Comparison of ENCODE assay signal across 9 cellular contexts in genomic region chr22:39457047-39457545, GRCh38. TPM values are rescaled to one million over a fixed set of nuclear protein-coding genes. Genes with fewer than 3 reads are reported as not detected.
DNase-seq lines count a peak whose midpoint lies in the region; ATAC-seq, FAIRE-seq and TF ChIP-seq lines count a peak whose summit lies in the region.
"Had no signal": no experiment of that assay in that cellular context is flagged by ENCODE, and none has a peak within 500 bp of the region (broad histone marks: within the 10 kb centered on the region; RNA-seq: fewer than 3 reads in every experiment).

No MANE protein-coding gene starts in this region.

- H3K9me3 ChIP-seq in SK-N-MC (ENCODE audit: low read depth, low read length) (no peaks in the 10 kb centered on the region), iPS-18a (ENCODE audit: control insufficient read depth, low read depth, low read length) (no peaks in the 10 kb centered on the region), subcutaneous abdominal adipose tissue (ENCODE audit: control insufficient read depth in 5 of 5, low read length in 5 of 5) (no peaks in the 10 kb centered on the region)

- no peak overlapping the region for H3K27ac ChIP-seq in SK-N-MC
- H3K27ac ChIP-seq in iPS-18a (ENCODE audit: low read length) = no peak overlapping the region
- no peak overlapping the region for H3K27ac ChIP-seq in subcutaneous abdominal adipose tissue (ENCODE audit: low read depth, low read length)

- no peaks in the 10 kb centered on the region for H3K36me3 ChIP-seq in SK-N-MC (ENCODE audit: insufficient read depth, low read length)
- no peaks in the 10 kb centered on the region for H3K36me3 ChIP-seq in iPS-18a (ENCODE audit: control insufficient read depth, low read depth, low read length)
- H3K36me3 ChIP-seq in subcutaneous abdominal adipose tissue (ENCODE audit: control insufficient read depth in 5 of 5, insufficient read depth in 5 of 5, low read length in 5 of 5) = no peaks in the 10 kb centered on the region

- TF ChIP-seq POLR2A in GM12891 (IDR thresholded peaks at IDR 0.05; ENCODE audit: low read depth, low read length) = no peak

- FAIRE-seq in GM12891 (lab: Jason Lieb, UNC) = no peak

- DNase-seq in GM12891 (ENCODE audit: insufficient read length, low spot score) (peak; percentile 74), SK-N-MC (ENCODE audit: low read depth, low spot score) (no peak), NCI-H2196 treated with DMSO at 0.1 percent for 48 hours (lab: John Stamatoyannopoulos, UW; ENCODE audit: unreplicated experiment) (no peak), A172 (ENCODE audit: low spot score) (no peak)

- peaks cover 28% of the 10 kb centered on the region for H3K27me3 ChIP-seq in iPS-18a (ENCODE audit: control insufficient read depth, insufficient read depth, low read length)
- H3K27me3 ChIP-seq in subcutaneous abdominal adipose tissue (ENCODE audit: control insufficient read depth in 5 of 5, insufficient read depth in 4 of 5, low read length in 5 of 5) = peaks cover 0 to 11% (median 11%) of the 10 kb centered on the region in 5 donors

- H3K9ac ChIP-seq in SK-N-MC (ENCODE audit: insufficient read length) = peak overlapping the region; percentile 78
- H3K9ac ChIP-seq in iPS-18a (ENCODE audit: low read length) = no peak overlapping the region
- H3K9ac ChIP-seq in subcutaneous abdominal adipose tissue (ENCODE audit: low read length in 5 of 5) = no peak overlapping the region

- H3K4me3 ChIP-seq in SK-N-MC (peak overlapping the region; percentile 87), iPS-18a (ENCODE audit: low read length) (peak overlapping the region; percentile 62), subcutaneous abdominal adipose tissue (ENCODE audit: low read depth in 1 of 5, low read length in 5 of 5) (peak overlapping the region in 3 of 5 donors; percentile 50 to 65 (median 62))

- H3K4me1 ChIP-seq in iPS-18a (ENCODE audit: control insufficient read depth, low read depth, low read length) (peaks cover 12% of the 10 kb centered on the region), subcutaneous abdominal adipose tissue (ENCODE audit: control insufficient read depth in 5 of 5, insufficient read depth in 5 of 5, low read length in 5 of 5) (peaks cover 0 to 49% (median 34%) of the 10 kb centered on the region in 5 donors)

- ATAC-seq in HG03139 (IDR thresholded peaks at IDR 0.05; ENCODE audit: unreplicated experiment) (no peak), HG03442 (IDR thresholded peaks at IDR 0.05; ENCODE audit: unreplicated experiment) (no peak)
- ATAC-seq: HCT116 had no signal

TF ChIP-seq in GM12891, 5 proteins besides CTCF, POLR2A, EP300 and RAD21:
- TF ChIP-seq POU2F2 (IDR thresholded peaks at IDR 0.05; ENCODE audit: low read depth, low read length) = no peak
- TF ChIP-seq POLR2AphosphoS5 (IDR thresholded peaks at IDR 0.05; ENCODE audit: low read depth, low read length) = no peak
- no peak for TF ChIP-seq TAF1 (IDR thresholded peaks at IDR 0.05; ENCODE audit: low read depth, low read length)
- TF ChIP-seq SPI1 (IDR thresholded peaks at IDR 0.05; ENCODE audit: low read depth, low read length) = no peak
- TF ChIP-seq PAX5 (IDR thresholded peaks at IDR 0.05; ENCODE audit: insufficient read depth, low read length, severe bottlenecking) = no peak

RNA-seq across cellular contexts. Expression of gene MGAT3, which starts 0.3 kb away (rescaled TPM):
- 16.9 TPM for polyA plus RNA-seq in GM12891 (2012; ENCODE audit: low read depth, missing spikeins)
- total RNA-seq in A172 (2014; rRNA removed; shearing (Covaris generic)) = 1.3 and 3.1 TPM in 2 replicates

RNA-seq across cellular contexts. Expression of gene MIEF1, which starts 45.0 kb away (rescaled TPM):
- polyA plus RNA-seq in GM12891 (2012; ENCODE audit: low read depth, missing spikeins) = 19.6 TPM
- total RNA-seq in A172 (2014; rRNA removed; shearing (Covaris generic)) = 14.0 and 15.8 TPM in 2 replicates

RNA-seq across cellular contexts. Expression of gene TAB1, which starts 57.5 kb away (rescaled TPM):
- polyA plus RNA-seq in GM12891 (2012; ENCODE audit: low read depth, missing spikeins) = 8.7 TPM
- total RNA-seq in A172 (2014; rRNA removed; shearing (Covaris generic)) = 5.8 and 6.3 TPM in 2 replicates
